9 cellular contexts compared by ENCODE assay signal in genomic region chr6:145028144-145028818, GRCh38.
DNase-seq lines count a peak whose midpoint lies in the region; ATAC-seq and TF ChIP-seq lines count a peak whose summit lies in the region.
"Had no signal": no experiment of that assay in that cellular context is flagged by ENCODE, and none has a peak within 500 bp of the region (broad histone marks: within the 10 kb centered on the region; RNA-seq: fewer than 3 reads in every experiment).

No MANE protein-coding gene starts in this region.

- POLR2A ChIA-PET in BJ (lab: Charles Lee) = no interaction called here

- H3K27me3 ChIP-seq in BJ (ENCODE audit: control insufficient read depth, insufficient read depth, low read length) = no peaks in the 10 kb centered on the region

- no peak for DNase-seq in BJ (ENCODE audit: low read depth)
- peak; percentile 87 for DNase-seq in NCI-H69 (lab: John Stamatoyannopoulos, UW)
- peak; percentile 65 for DNase-seq in choroid plexus epithelial cell (ENCODE audit: low read depth)
- DNase-seq in myocyte (ENCODE audit: low read depth) = peak; percentile 69
- DNase-seq in hippocampal formation (lab: John Stamatoyannopoulos, UW) = no peak
- no peak for DNase-seq in NCI-H1694 (lab: John Stamatoyannopoulos, UW)

- TF ChIP-seq CTCF in BJ (IDR thresholded peaks at IDR 0.05; ENCODE audit: insufficient read depth, low read depth, low read length) (peak; percentile 66), choroid plexus epithelial cell (conservative IDR thresholded peaks at IDR 0.05; ENCODE audit: low read depth, low read length) (peak; percentile 62)

- no peaks in the 10 kb centered on the region for H3K36me3 ChIP-seq in BJ (ENCODE audit: control insufficient read depth, insufficient read depth, low read length)

- ATAC-seq in GM18520 (IDR thresholded peaks at IDR 0.05; ENCODE audit: unreplicated experiment) (peak; percentile 68), HG03103 (IDR thresholded peaks at IDR 0.05; ENCODE audit: low read depth, unreplicated experiment) (peak; percentile 76)

- CTCF ChIA-PET in BJ (lab: Yijun Ruan, JAX) = interaction anchor here (1.2 to 2.0 kb wide), 2 partner anchors 41 to 446 kb away, joined by 4 to 8 read pairs; no protein-coding TSS in a partner anchor

- H3K4me3 ChIP-seq in BJ (ENCODE audit: low read depth, low read length) (no peak overlapping the region), choroid plexus epithelial cell (ENCODE audit: low read depth, low read length) (no peak overlapping the region)
- H3K4me3 ChIP-seq: SK-N-MC had no signal

Comparison
In these comparisons a context has a peak if more than half of its experiments do, and no peak if none do; other contexts are left out.
1. DNase-seq: peak in NCI-H69 (single experiment), choroid plexus epithelial cell (single experiment) and myocyte (single experiment); none in BJ (single experiment), hippocampal formation (0 of 2) and NCI-H1694 (single experiment).